ENCODE assay signal across 26 cellular contexts in genomic region chr17:79581306-79581932, GRCh38. TPM values are rescaled to one million over a fixed set of nuclear protein-coding genes. Genes with fewer than 3 reads are reported as not detected.
DNase-seq lines count a peak whose midpoint lies in the region; TF ChIP-seq lines count a peak whose summit lies in the region.
"Had no signal": no experiment of that assay in that cellular context is flagged by ENCODE, and none has a peak within 500 bp of the region (broad histone marks: within the 10 kb centered on the region; RNA-seq: fewer than 3 reads in every experiment).

No MANE protein-coding gene starts in this region.

- no peak overlapping the region for H3K4me3 Mint-ChIP-seq in chondrocyte (ENCODE audit: unreplicated experiment)
- H3K4me3 Mint-ChIP-seq: activated CD8-positive, alpha-beta T cell treated with anti-CD3 and anti-CD28 coated beads, Interleukin-2, amount 10 ng/mL, durations not matched to agents 7 days and 5 days; activated naive CD8-positive, alpha-beta T cell treated with anti-CD3 and anti-CD28 coated beads, Interleukin-2, amount 50 U/mL, for 24 hours; endodermal cell; IgD-negative memory B cell; natural killer cell treated with Interleukin-12 subunit alpha and Interleukin-12 subunit beta and Interleukin-15 and Interleukin-18, amount 100 ng/mL, for 72 hours; stimulated activated effector memory CD8-positive, alpha-beta T cell treated with anti-CD3 and anti-CD28 coated beads, Interleukin-12 subunit alpha, Interleukin-12 subunit beta, amount 100 ng/mL, for 72 hours; T-cell had no signal

- intact Hi-C loops in cardiac septum (cut with DNase I) = no loop called here

- no peaks in the 10 kb centered on the region for H3K36me3 Mint-ChIP-seq in chondrocyte (ENCODE audit: low read depth)
- H3K36me3 Mint-ChIP-seq: natural killer cell treated with Interleukin-12 subunit alpha and Interleukin-12 subunit beta and Interleukin-15 and Interleukin-18, amount 100 ng/mL, for 72 hours; stimulated activated effector memory CD8-positive, alpha-beta T cell treated with anti-CD3 and anti-CD28 coated beads, Interleukin-12 subunit alpha, Interleukin-12 subunit beta, amount 100 ng/mL, for 72 hours; T-cell had no signal

- in situ Hi-C loops in GM13977 (cut with MboI; ENCODE audit: low pct_unique_long_range_greater_than_20kb, low sequenced_read_pairs, unreplicated experiment) = no loop called here

- TF ChIP-seq CTCF in GM13977 (IDR thresholded peaks at IDR 0.05; ENCODE audit: extremely low read depth, insufficient read depth, missing control alignments) = no peak
- TF ChIP-seq CTCF in chondrocyte (IDR thresholded peaks at IDR 0.05) = no peak

- H3K27me3 Mint-ChIP-seq in chondrocyte (ENCODE audit: low read depth) = peaks cover 34% of the 10 kb centered on the region

- no peaks in the 10 kb centered on the region for H3K4me1 Mint-ChIP-seq in chondrocyte (ENCODE audit: low read depth)
- H3K4me1 Mint-ChIP-seq: activated naive CD8-positive, alpha-beta T cell treated with anti-CD3 and anti-CD28 coated beads, Interleukin-2, amount 50 U/mL, for 24 hours; endodermal cell; stimulated activated effector memory CD8-positive, alpha-beta T cell treated with anti-CD3 and anti-CD28 coated beads, Interleukin-12 subunit alpha, Interleukin-12 subunit beta, amount 100 ng/mL, for 72 hours; T-cell had no signal

- H3K9me3 Mint-ChIP-seq in chondrocyte (ENCODE audit: low read depth) = no peaks in the 10 kb centered on the region
- H3K9me3 Mint-ChIP-seq: activated naive CD8-positive, alpha-beta T cell treated with anti-CD3 and anti-CD28 coated beads, Interleukin-2, amount 50 U/mL, for 24 hours; endodermal cell; natural killer cell treated with Interleukin-12 subunit alpha and Interleukin-12 subunit beta and Interleukin-15 and Interleukin-18, amount 100 ng/mL, for 72 hours; stimulated activated effector memory CD8-positive, alpha-beta T cell treated with anti-CD3 and anti-CD28 coated beads, Interleukin-12 subunit alpha, Interleukin-12 subunit beta, amount 100 ng/mL, for 72 hours; T-cell had no signal

- peak; percentile 67 for DNase-seq in Daoy (ENCODE audit: low read depth)
- DNase-seq in NCI-H1105 (lab: John Stamatoyannopoulos, UW) = peak; percentile 14
- peak; percentile 15 for DNase-seq in NCI-H69 (lab: John Stamatoyannopoulos, UW)
- DNase-seq in left kidney (ENCODE audit: low read depth, low spot score) = peak; percentile 27
- no peak for DNase-seq in GM13977 (ENCODE audit: low spot score)
- no peak for DNase-seq in cardiac septum (ENCODE audit: low spot score)
- no peak for DNase-seq in chondrocyte (ENCODE audit: low spot score)
- DNase-seq: activated CD8-positive, alpha-beta T cell treated with anti-CD3 and anti-CD28 coated beads, Interleukin-2, amount 10 ng/mL, durations not matched to agents 7 days and 5 days; activated effector memory CD4-positive, alpha-beta T cell treated with anti-CD3 and anti-CD28 coated beads, Interleukin-2, amount 50 U/mL, for 16 hours; activated naive CD8-positive, alpha-beta T cell treated with anti-CD3 and anti-CD28 coated beads, Interleukin-2, amount 50 U/mL, for 24 hours; activated T-cell treated with anti-CD3 and anti-CD28 coated beads for 4 hours; body of pancreas; endodermal cell; esophagus squamous epithelium; hypothalamus; left ventricle myocardium superior; NCI-H1436 treated with DMSO at 0.1 percent for 48 hours; NCI-H2171 treated with DMSO at 0.1 percent for 48 hours; OCI-M1; ovary; SHP77; T-cell; uterus had no signal

- H3K27ac Mint-ChIP-seq in chondrocyte (ENCODE audit: unreplicated experiment) = no peak overlapping the region
- H3K27ac Mint-ChIP-seq: activated CD8-positive, alpha-beta T cell treated with anti-CD3 and anti-CD28 coated beads, Interleukin-2, amount 10 ng/mL, durations not matched to agents 7 days and 5 days; activated naive CD8-positive, alpha-beta T cell treated with anti-CD3 and anti-CD28 coated beads, Interleukin-2, amount 50 U/mL, for 24 hours; endodermal cell; natural killer cell treated with Interleukin-12 subunit alpha and Interleukin-12 subunit beta and Interleukin-15 and Interleukin-18, amount 100 ng/mL, for 72 hours; stimulated activated effector memory CD8-positive, alpha-beta T cell treated with anti-CD3 and anti-CD28 coated beads, Interleukin-12 subunit alpha, Interleukin-12 subunit beta, amount 100 ng/mL, for 72 hours; T-cell had no signal

RNA-seq across cellular contexts. Expression of gene RBFOX3, which starts 29.4 kb away (rescaled TPM):
- not detected in 2 replicates for total RNA-seq in Daoy (2014; rRNA removed; shearing (Covaris generic))
- total RNA-seq in cardiac septum = not detected
- total RNA-seq in chondrocyte = not detected in 3 replicates
- total RNA-seq: activated CD8-positive, alpha-beta T cell treated with anti-CD3 and anti-CD28 coated beads, Interleukin-2, amount 10 ng/mL, durations not matched to agents 7 days and 5 days; left ventricle myocardium superior; natural killer cell treated with Interleukin-12 subunit alpha and Interleukin-12 subunit beta and Interleukin-15 and Interleukin-18, amount 100 ng/mL, for 72 hours; T-cell had no signal

Comparison
In these comparisons a context has a peak if more than half of its experiments do, and no peak if none do; other contexts are left out.
1. DNase-seq: peak in Daoy (single experiment), NCI-H1105 (single experiment), NCI-H69 (single experiment) and left kidney (single experiment); none in GM13977 (single experiment), cardiac septum (single experiment) and chondrocyte (single experiment).